ENCODE assay signal across 33 cellular contexts in the genomic region with DNA sequence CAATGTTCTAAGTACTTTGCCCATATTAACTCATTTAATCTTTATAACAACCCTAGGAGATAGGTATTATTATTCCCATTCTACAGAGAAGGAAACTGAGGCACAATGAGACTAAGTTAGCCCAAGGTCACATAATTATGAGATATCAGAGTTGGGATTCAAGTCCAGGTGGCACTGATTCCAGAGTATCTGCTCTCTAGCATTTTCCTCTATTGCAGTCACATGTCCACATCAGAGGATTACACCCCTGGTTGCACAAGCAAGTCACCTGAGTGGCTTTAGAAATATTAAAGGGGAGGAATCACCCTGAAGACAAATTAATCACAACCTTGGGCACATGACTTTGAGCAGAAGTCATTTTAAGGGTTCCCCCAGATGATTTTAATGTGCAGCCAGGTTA. TPM values are rescaled to one million over a fixed set of nuclear protein-coding genes. Genes with fewer than 3 reads are reported as not detected.
"Had no signal": no experiment of that assay in that cellular context is flagged by ENCODE, and none has a peak within 500 bp of the region (broad histone marks: within the 10 kb centered on the region; RNA-seq: fewer than 3 reads in every experiment).

No MANE protein-coding gene starts in this region.

- H3K27me3 Mint-ChIP-seq: progenitor cell of endocrine pancreas; stimulated activated memory B cell treated with anti-CD40 and anti-IgM and Interleukin-4, amounts not matched to agents 10 μg/mL and 1 μg/mL and 100 μg/mL, for 72 hours; stimulated activated naive CD8-positive, alpha-beta T cell treated with anti-CD3 and anti-CD28 coated beads, Interleukin-15, amount 100 ng/mL, for 72 hours had no signal

- H3K9ac ChIP-seq: parathyroid adenoma had no signal

- DNase-seq: naive thymus-derived CD8-positive, alpha-beta T cell; nephron progenitor cell; nucleus accumbens; ovary; posterior cingulate gyrus; right cardiac atrium; spleen; stimulated activated CD4-positive, alpha-beta T cell treated with anti-CD3 and anti-CD28 coated beads, Interleukin-12 subunit alpha, Interleukin-12 subunit beta, amount 100 ng/mL, for 4 hours; stimulated activated CD4-positive, alpha-beta T cell treated with anti-CD3 and anti-CD28 coated beads, Interleukin-1b, Interleukin-23, amount 100 ng/mL, for 48 hours; stimulated activated CD4-positive, alpha-beta T cell treated with anti-CD3 and anti-CD28 coated beads, Interleukin-4, amount 100 ng/mL, for 1 hour; stimulated activated CD4-positive, alpha-beta T cell treated with anti-CD3 and anti-CD28 coated beads, Interleukin-4, amount 100 ng/mL, for 4 hours; stimulated activated CD8-positive, alpha-beta memory T cell treated with anti-CD3 and anti-CD28 coated beads, Interleukin-4, amount 100 ng/mL, for 48 hours; stimulated activated naive CD4-positive, alpha-beta T cell; stimulated activated naive CD8-positive, alpha-beta T cell treated with anti-CD3 and anti-CD28 coated beads, Interleukin-15, amount 100 ng/mL, for 72 hours; stimulated activated naive CD8-positive, alpha-beta T cell treated with anti-CD3 and anti-CD28 coated beads, Interleukin-15, Interleukin-2, amounts not matched to agents 100 U/mL and 50 U/mL, for 24 hours; substantia nigra; testis; tibial artery; transverse colon; upper lobe of left lung had no signal

- H3K4me1 ChIP-seq: parathyroid adenoma, psoas muscle, spleen, suprapubic skin, testis, tibial artery, transverse colon, upper lobe of left lung, vagina had no signal

- ATAC-seq: naive thymus-derived CD8-positive, alpha-beta T cell; natural killer cell treated with Interleukin-12 subunit alpha and Interleukin-12 subunit beta and Interleukin-15 and Interleukin-18, amount 100 ng/mL, for 72 hours; psoas muscle; right cardiac atrium; sciatic nerve; stimulated activated memory B cell treated with anti-CD40 and anti-IgM and Interleukin-4, amounts not matched to agents 10 μg/mL and 1 μg/mL and 100 μg/mL, for 72 hours; stimulated activated naive CD8-positive, alpha-beta T cell treated with anti-CD3 and anti-CD28 coated beads, Interleukin-15, amount 100 ng/mL, for 72 hours; stimulated activated naive CD8-positive, alpha-beta T cell treated with anti-CD3 and anti-CD28 coated beads, Interleukin-15, Interleukin-2, amounts not matched to agents 100 U/mL and 50 U/mL, for 24 hours had no signal

- H3K36me3 ChIP-seq: neutrophil, ovary, spleen, suprapubic skin, tibial artery, transverse colon, upper lobe of left lung, vagina had no signal

- H3K4me1 Mint-ChIP-seq: naive thymus-derived CD8-positive, alpha-beta T cell; nephron progenitor cell; neural crest cell; stimulated activated memory B cell treated with anti-CD40 and anti-IgM and Interleukin-4, amounts not matched to agents 10 μg/mL and 1 μg/mL and 100 μg/mL, for 72 hours; stimulated activated naive CD8-positive, alpha-beta T cell treated with anti-CD3 and anti-CD28 coated beads, Interleukin-15, amount 100 ng/mL, for 72 hours had no signal

- H3K9me3 ChIP-seq: neutrophil, ovary, testis had no signal

- H3K36me3 Mint-ChIP-seq: natural killer cell treated with Interleukin-12 subunit alpha and Interleukin-12 subunit beta and Interleukin-15 and Interleukin-18, amount 100 ng/mL, for 72 hours; stimulated activated memory B cell treated with anti-CD40 and anti-IgM and Interleukin-4, amounts not matched to agents 10 μg/mL and 1 μg/mL and 100 μg/mL, for 72 hours had no signal

- H3K27me3 ChIP-seq: neutrophil, ovary, spleen, suprapubic skin, testis, tibial artery, transverse colon, upper lobe of left lung, vagina had no signal

- H3K4me2 ChIP-seq: smooth muscle cell had no signal

- H3K4me3 Mint-ChIP-seq: naive thymus-derived CD8-positive, alpha-beta T cell; natural killer cell treated with Interleukin-12 subunit alpha and Interleukin-12 subunit beta and Interleukin-15 and Interleukin-18, amount 100 ng/mL, for 72 hours; nephron progenitor cell; neural crest cell; stimulated activated memory B cell treated with anti-CD40 and anti-IgM and Interleukin-4, amounts not matched to agents 10 μg/mL and 1 μg/mL and 100 μg/mL, for 72 hours; stimulated activated naive CD8-positive, alpha-beta T cell treated with anti-CD3 and anti-CD28 coated beads, Interleukin-15, amount 100 ng/mL, for 72 hours had no signal

- H3K27ac ChIP-seq: neutrophil, ovary, parathyroid adenoma, psoas muscle, skin epidermis, spleen, suprapubic skin, testis, tibial artery, transverse colon, upper lobe of left lung, vagina had no signal

- H3K4me3 ChIP-seq: ovary, psoas muscle, skin epidermis, smooth muscle cell, spleen, suprapubic skin, testis, tibial artery, transverse colon, upper lobe of left lung, vagina had no signal

- H3K27ac Mint-ChIP-seq: natural killer cell treated with Interleukin-12 subunit alpha and Interleukin-12 subunit beta and Interleukin-15 and Interleukin-18, amount 100 ng/mL, for 72 hours; nephron progenitor cell; progenitor cell of endocrine pancreas; stimulated activated memory B cell treated with anti-CD40 and anti-IgM and Interleukin-4, amounts not matched to agents 10 μg/mL and 1 μg/mL and 100 μg/mL, for 72 hours; stimulated activated naive CD8-positive, alpha-beta T cell treated with anti-CD3 and anti-CD28 coated beads, Interleukin-15, amount 100 ng/mL, for 72 hours had no signal

- H3K79me2 ChIP-seq: parathyroid adenoma had no signal

- H2AFZ ChIP-seq: parathyroid adenoma had no signal

RNA-seq across cellular contexts. Expression of gene SRD5A2, which starts 23.8 kb away (rescaled TPM):
- total RNA-seq: naive thymus-derived CD8-positive, alpha-beta T cell; natural killer cell treated with Interleukin-12 subunit alpha and Interleukin-12 subunit beta and Interleukin-15 and Interleukin-18, amount 100 ng/mL, for 72 hours; neural crest cell; omental fat pad; right cardiac atrium; sciatic nerve; spleen; suprapubic skin; transverse colon had no signal
- polyA plus RNA-seq: right cardiac atrium, smooth muscle cell had no signal
